ENCODE assay signal across 1 cellular context in the genomic region with DNA sequence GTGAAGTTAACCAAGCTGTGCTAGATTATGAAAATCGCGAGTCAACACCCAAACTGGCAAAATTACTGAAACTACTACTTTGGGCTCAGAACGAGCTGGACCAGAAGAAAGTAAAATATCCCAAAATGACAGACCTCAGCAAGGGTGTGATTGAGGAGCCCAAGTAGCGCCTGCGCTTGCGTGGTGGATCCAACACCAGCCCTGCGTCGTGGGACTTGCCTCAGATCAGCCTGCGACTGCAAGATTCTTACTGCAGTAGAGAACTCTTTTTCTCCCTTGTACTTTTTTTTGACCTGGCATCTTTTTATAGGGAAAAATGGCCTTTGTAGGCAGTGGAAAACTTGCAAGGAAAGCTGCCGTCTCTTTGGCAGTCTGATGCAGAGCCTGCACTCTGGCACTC.
TF ChIP-seq lines count a peak whose summit lies in the region.

No MANE protein-coding gene starts in this region.

TF ChIP-seq in GM23338, 12 proteins besides CTCF, POLR2A, EP300 and RAD21:
- TF ChIP-seq CREB1 (CRISPR knock-in tag; IDR thresholded peaks at IDR 0.05; ENCODE audit: low read depth) (no peak), STAT1 (IDR thresholded peaks at IDR 0.05; ENCODE audit: unreplicated experiment) (no peak), NANOG (IDR thresholded peaks at IDR 0.05; ENCODE audit: borderline replicate concordance) (no peak), EZH2 (IDR thresholded peaks at IDR 0.05; ENCODE audit: low read depth, unreplicated experiment) (no peak), ZNF331 (CRISPR knock-in tag; IDR thresholded peaks at IDR 0.05; ENCODE audit: low read depth) (no peak), ZNF114 (CRISPR knock-in tag; IDR thresholded peaks at IDR 0.05) (no peak), JUNB (IDR thresholded peaks at IDR 0.05; ENCODE audit: unreplicated experiment) (no peak), EZH2phosphoT487 (IDR thresholded peaks at IDR 0.05; ENCODE audit: unreplicated experiment) (no peak), POLR2AphosphoS5 (IDR thresholded peaks at IDR 0.05; ENCODE audit: low read depth) (no peak)
- TF ChIP-seq, protein P1, sequence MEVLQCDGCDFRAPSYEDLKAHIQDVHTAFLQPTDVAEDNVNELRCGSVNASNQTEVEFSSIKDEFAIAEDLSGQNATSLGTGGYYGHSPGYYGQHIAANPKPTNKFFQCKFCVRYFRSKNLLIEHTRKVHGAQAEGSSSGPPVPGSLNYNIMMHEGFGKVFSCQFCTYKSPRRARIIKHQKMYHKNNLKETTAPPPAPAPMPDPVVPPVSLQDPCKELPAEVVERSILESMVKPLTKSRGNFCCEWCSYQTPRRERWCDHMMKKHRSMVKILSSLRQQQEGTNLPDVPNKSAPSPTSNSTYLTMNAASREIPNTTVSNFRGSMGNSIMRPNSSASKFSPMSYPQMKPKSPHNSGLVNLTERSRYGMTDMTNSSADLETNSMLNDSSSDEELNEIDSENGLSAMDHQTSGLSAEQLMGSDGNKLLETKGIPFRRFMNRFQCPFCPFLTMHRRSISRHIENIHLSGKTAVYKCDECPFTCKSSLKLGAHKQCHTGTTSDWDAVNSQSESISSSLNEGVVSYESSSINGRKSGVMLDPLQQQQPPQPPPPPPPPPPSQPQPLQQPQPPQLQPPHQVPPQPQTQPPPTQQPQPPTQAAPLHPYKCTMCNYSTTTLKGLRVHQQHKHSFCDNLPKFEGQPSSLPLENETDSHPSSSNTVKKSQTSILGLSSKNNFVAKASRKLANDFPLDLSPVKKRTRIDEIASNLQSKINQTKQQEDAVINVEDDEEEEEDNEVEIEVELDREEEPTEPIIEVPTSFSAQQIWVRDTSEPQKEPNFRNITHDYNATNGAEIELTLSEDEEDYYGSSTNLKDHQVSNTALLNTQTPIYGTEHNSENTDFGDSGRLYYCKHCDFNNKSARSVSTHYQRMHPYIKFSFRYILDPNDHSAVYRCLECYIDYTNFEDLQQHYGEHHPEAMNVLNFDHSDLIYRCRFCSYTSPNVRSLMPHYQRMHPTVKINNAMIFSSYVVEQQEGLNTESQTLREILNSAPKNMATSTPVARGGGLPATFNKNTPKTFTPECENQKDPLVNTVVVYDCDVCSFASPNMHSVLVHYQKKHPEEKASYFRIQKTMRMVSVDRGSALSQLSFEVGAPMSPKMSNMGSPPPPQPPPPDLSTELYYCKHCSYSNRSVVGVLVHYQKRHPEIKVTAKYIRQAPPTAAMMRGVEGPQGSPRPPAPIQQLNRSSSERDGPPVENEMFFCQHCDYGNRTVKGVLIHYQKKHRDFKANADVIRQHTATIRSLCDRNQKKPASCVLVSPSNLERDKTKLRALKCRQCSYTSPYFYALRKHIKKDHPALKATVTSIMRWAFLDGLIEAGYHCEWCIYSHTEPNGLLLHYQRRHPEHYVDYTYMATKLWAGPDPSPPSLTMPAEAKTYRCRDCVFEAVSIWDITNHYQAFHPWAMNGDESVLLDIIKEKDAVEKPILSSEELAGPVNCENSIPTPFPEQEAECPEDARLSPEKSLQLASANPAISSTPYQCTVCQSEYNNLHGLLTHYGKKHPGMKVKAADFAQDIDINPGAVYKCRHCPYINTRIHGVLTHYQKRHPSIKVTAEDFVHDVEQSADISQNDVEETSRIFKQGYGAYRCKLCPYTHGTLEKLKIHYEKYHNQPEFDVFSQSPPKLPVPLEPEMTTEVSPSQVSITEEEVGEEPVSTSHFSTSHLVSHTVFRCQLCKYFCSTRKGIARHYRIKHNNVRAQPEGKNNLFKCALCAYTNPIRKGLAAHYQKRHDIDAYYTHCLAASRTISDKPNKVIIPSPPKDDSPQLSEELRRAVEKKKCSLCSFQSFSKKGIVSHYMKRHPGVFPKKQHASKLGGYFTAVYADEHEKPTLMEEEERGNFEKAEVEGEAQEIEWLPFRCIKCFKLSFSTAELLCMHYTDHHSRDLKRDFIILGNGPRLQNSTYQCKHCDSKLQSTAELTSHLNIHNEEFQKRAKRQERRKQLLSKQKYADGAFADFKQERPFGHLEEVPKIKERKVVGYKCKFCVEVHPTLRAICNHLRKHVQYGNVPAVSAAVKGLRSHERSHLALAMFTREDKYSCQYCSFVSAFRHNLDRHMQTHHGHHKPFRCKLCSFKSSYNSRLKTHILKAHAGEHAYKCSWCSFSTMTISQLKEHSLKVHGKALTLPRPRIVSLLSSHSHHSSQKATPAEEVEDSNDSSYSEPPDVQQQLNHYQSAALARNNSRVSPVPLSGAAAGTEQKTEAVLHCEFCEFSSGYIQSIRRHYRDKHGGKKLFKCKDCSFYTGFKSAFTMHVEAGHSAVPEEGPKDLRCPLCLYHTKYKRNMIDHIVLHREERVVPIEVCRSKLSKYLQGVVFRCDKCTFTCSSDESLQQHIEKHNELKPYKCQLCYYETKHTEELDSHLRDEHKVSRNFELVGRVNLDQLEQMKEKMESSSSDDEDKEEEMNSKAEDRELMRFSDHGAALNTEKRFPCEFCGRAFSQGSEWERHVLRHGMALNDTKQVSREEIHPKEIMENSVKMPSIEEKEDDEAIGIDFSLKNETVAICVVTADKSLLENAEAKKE (CRISPR knock-in tag; IDR thresholded peaks at IDR 0.05): no peak
- TF ChIP-seq, protein P2, sequence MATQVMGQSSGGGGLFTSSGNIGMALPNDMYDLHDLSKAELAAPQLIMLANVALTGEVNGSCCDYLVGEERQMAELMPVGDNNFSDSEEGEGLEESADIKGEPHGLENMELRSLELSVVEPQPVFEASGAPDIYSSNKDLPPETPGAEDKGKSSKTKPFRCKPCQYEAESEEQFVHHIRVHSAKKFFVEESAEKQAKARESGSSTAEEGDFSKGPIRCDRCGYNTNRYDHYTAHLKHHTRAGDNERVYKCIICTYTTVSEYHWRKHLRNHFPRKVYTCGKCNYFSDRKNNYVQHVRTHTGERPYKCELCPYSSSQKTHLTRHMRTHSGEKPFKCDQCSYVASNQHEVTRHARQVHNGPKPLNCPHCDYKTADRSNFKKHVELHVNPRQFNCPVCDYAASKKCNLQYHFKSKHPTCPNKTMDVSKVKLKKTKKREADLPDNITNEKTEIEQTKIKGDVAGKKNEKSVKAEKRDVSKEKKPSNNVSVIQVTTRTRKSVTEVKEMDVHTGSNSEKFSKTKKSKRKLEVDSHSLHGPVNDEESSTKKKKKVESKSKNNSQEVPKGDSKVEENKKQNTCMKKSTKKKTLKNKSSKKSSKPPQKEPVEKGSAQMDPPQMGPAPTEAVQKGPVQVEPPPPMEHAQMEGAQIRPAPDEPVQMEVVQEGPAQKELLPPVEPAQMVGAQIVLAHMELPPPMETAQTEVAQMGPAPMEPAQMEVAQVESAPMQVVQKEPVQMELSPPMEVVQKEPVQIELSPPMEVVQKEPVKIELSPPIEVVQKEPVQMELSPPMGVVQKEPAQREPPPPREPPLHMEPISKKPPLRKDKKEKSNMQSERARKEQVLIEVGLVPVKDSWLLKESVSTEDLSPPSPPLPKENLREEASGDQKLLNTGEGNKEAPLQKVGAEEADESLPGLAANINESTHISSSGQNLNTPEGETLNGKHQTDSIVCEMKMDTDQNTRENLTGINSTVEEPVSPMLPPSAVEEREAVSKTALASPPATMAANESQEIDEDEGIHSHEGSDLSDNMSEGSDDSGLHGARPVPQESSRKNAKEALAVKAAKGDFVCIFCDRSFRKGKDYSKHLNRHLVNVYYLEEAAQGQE (IDR thresholded peaks at IDR 0.05; ENCODE audit: unreplicated experiment): no peak
- TF ChIP-seq, protein P3, sequence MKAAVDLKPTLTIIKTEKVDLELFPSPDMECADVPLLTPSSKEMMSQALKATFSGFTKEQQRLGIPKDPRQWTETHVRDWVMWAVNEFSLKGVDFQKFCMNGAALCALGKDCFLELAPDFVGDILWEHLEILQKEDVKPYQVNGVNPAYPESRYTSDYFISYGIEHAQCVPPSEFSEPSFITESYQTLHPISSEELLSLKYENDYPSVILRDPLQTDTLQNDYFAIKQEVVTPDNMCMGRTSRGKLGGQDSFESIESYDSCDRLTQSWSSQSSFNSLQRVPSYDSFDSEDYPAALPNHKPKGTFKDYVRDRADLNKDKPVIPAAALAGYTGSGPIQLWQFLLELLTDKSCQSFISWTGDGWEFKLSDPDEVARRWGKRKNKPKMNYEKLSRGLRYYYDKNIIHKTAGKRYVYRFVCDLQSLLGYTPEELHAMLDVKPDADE (IDR thresholded peaks at IDR 0.05): no peak
